4 cellular contexts compared by ENCODE assay signal in the genomic region with DNA sequence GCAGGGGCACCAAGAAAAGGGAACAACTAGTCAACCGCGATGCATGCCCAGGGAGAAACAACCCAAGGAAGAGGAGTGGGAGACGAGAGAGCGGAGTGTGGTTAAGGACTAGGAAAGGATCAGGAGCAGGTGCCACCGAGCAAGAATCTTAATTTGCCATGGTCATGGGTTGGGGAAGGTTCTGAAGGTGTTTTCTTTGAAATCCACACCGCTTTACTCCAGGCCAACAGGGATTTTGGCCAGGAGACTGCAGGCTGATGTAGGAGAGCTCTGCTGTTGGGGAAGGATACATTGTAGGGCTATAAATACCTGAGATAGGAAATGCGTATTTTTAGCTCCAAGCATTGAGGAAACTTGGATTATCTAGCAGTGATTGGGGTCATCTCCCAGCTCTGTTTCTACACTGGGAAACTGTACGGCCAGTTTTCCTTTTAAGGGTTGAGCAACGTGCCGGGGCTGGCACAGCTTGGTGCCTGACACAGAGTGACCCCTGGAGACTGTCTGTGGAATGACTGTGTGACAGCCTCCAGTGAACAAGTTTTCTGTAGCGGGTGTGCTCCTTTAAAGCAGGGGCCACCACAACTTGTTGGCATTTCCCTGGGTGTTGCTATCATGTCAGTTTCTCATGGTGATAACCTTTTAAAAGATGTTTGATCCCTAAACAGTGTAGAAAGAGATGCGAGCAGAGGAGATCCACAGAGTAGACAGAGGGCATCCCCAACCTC.
A peak's percentile ranks its signal among the peaks of the same experiment; 100 is the strongest.
TF ChIP-seq lines count a peak whose summit lies in the region.

No MANE protein-coding gene starts in this region.

TF ChIP-seq in A549, 52 proteins besides CTCF, POLR2A, EP300 and RAD21:
- TF ChIP-seq CHD4 (IDR thresholded peaks at IDR 0.05; ENCODE audit: borderline replicate concordance) (no peak), KDM5A (IDR thresholded peaks at IDR 0.05) (no peak), CHD2 (IDR thresholded peaks at IDR 0.05; ENCODE audit: low read length, partially characterized antibody) (no peak), FOSB (CRISPR knock-in tag; IDR thresholded peaks at IDR 0.05) (no peak), SMC3 (IDR thresholded peaks at IDR 0.05) (peak; percentile 40; the same call in 2 of the 3 replicates), CEBPB (IDR thresholded peaks at IDR 0.05) (peak in 1 of 2 experiments; percentile 60; a peak in 2 of 4 replicates), PHF8 (IDR thresholded peaks at IDR 0.05; ENCODE audit: borderline replicate concordance, low read depth) (no peak), HOXB13 (CRISPR knock-in tag; IDR thresholded peaks at IDR 0.05; ENCODE audit: low read depth) (no peak)
- TF ChIP-seq, protein P1, sequence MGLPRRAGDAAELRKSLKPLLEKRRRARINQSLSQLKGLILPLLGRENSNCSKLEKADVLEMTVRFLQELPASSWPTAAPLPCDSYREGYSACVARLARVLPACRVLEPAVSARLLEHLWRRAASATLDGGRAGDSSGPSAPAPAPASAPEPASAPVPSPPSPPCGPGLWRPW (IDR thresholded peaks at IDR 0.05), result no peak
- TF ChIP-seq, protein P2, sequence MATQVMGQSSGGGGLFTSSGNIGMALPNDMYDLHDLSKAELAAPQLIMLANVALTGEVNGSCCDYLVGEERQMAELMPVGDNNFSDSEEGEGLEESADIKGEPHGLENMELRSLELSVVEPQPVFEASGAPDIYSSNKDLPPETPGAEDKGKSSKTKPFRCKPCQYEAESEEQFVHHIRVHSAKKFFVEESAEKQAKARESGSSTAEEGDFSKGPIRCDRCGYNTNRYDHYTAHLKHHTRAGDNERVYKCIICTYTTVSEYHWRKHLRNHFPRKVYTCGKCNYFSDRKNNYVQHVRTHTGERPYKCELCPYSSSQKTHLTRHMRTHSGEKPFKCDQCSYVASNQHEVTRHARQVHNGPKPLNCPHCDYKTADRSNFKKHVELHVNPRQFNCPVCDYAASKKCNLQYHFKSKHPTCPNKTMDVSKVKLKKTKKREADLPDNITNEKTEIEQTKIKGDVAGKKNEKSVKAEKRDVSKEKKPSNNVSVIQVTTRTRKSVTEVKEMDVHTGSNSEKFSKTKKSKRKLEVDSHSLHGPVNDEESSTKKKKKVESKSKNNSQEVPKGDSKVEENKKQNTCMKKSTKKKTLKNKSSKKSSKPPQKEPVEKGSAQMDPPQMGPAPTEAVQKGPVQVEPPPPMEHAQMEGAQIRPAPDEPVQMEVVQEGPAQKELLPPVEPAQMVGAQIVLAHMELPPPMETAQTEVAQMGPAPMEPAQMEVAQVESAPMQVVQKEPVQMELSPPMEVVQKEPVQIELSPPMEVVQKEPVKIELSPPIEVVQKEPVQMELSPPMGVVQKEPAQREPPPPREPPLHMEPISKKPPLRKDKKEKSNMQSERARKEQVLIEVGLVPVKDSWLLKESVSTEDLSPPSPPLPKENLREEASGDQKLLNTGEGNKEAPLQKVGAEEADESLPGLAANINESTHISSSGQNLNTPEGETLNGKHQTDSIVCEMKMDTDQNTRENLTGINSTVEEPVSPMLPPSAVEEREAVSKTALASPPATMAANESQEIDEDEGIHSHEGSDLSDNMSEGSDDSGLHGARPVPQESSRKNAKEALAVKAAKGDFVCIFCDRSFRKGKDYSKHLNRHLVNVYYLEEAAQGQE (IDR thresholded peaks at IDR 0.05), result no peak
TF ChIP-seq in A549: peak in this region for 2.

TF ChIP-seq in HEK293T, 16 proteins besides CTCF, POLR2A, EP300 and RAD21:
- TF ChIP-seq HDGF (IDR thresholded peaks at IDR 0.05; ENCODE audit: borderline replicate concordance), result no peak
- no peak for TF ChIP-seq SP1 (IDR thresholded peaks at IDR 0.05)
- no peak for TF ChIP-seq ELF4 (IDR thresholded peaks at IDR 0.05)
- no peak for TF ChIP-seq NFRKB (IDR thresholded peaks at IDR 0.05)
- no peak for TF ChIP-seq L3MBTL2 (conservative IDR thresholded peaks at IDR 0.05)
- TF ChIP-seq SUZ12 (IDR thresholded peaks at IDR 0.05), result no peak
- TF ChIP-seq BHLHE40 (IDR thresholded peaks at IDR 0.05; ENCODE audit: borderline replicate concordance), result no peak
- TF ChIP-seq, protein P3, sequence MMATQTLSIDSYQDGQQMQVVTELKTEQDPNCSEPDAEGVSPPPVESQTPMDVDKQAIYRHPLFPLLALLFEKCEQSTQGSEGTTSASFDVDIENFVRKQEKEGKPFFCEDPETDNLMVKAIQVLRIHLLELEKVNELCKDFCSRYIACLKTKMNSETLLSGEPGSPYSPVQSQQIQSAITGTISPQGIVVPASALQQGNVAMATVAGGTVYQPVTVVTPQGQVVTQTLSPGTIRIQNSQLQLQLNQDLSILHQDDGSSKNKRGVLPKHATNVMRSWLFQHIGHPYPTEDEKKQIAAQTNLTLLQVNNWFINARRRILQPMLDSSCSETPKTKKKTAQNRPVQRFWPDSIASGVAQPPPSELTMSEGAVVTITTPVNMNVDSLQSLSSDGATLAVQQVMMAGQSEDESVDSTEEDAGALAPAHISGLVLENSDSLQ (IDR thresholded peaks at IDR 0.05), result no peak
- TF ChIP-seq FOXK2 (IDR thresholded peaks at IDR 0.05), result no peak
- no peak for TF ChIP-seq ZNF384 (IDR thresholded peaks at IDR 0.05)
- TF ChIP-seq CTBP1 (IDR thresholded peaks at IDR 0.05; ENCODE audit: borderline replicate concordance), result no peak
- TF ChIP-seq FOXA1 (IDR thresholded peaks at IDR 0.05), result no peak
- no peak for TF ChIP-seq FOXM1 (IDR thresholded peaks at IDR 0.05; ENCODE audit: borderline replicate concordance)
- TF ChIP-seq ARNT (IDR thresholded peaks at IDR 0.05), result no peak
- no peak for TF ChIP-seq LEF1 (IDR thresholded peaks at IDR 0.05; ENCODE audit: borderline replicate concordance)
- no peak for TF ChIP-seq TARDBP (IDR thresholded peaks at IDR 0.05)

TF ChIP-seq in K562, 482 proteins besides CTCF, POLR2A, EP300 and RAD21:
- no peak for TF ChIP-seq ZNF197 (CRISPR knock-in tag; IDR thresholded peaks at IDR 0.05; ENCODE audit: low read depth)
- no peak for TF ChIP-seq SIN3B (IDR thresholded peaks at IDR 0.05; ENCODE audit: low read depth)
- 0 out of 2 replicates have a peak, but pooled peaks have one; percentile 12 for TF ChIP-seq CEBPB (tag; IDR thresholded peaks at IDR 0.05)

TF ChIP-seq in liver, 16 proteins besides CTCF, POLR2A, EP300 and RAD21:
- TF ChIP-seq HNF4G (IDR thresholded peaks at IDR 0.05) (no peak), RXRA (IDR thresholded peaks at IDR 0.05) (no peak), FOXA2 (IDR thresholded peaks at IDR 0.05) (no peak), GABPA (IDR thresholded peaks at IDR 0.05 in 1 of 2, conservative IDR thresholded peaks at IDR 0.05 in 1 of 2) (no peak), FOXA1 (IDR thresholded peaks at IDR 0.05) (no peak), TAF1 (conservative IDR thresholded peaks at IDR 0.05) (no peak)
- TF ChIP-seq, protein P4, sequence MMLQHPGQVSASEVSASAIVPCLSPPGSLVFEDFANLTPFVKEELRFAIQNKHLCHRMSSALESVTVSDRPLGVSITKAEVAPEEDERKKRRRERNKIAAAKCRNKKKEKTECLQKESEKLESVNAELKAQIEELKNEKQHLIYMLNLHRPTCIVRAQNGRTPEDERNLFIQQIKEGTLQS (IDR thresholded peaks at IDR 0.05), result no peak
- TF ChIP-seq, protein P5, sequence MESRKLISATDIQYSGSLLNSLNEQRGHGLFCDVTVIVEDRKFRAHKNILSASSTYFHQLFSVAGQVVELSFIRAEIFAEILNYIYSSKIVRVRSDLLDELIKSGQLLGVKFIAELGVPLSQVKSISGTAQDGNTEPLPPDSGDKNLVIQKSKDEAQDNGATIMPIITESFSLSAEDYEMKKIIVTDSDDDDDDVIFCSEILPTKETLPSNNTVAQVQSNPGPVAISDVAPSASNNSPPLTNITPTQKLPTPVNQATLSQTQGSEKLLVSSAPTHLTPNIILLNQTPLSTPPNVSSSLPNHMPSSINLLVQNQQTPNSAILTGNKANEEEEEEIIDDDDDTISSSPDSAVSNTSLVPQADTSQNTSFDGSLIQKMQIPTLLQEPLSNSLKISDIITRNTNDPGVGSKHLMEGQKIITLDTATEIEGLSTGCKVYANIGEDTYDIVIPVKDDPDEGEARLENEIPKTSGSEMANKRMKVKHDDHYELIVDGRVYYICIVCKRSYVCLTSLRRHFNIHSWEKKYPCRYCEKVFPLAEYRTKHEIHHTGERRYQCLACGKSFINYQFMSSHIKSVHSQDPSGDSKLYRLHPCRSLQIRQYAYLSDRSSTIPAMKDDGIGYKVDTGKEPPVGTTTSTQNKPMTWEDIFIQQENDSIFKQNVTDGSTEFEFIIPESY (IDR thresholded peaks at IDR 0.05), result no peak
